In the genomic region with DNA sequence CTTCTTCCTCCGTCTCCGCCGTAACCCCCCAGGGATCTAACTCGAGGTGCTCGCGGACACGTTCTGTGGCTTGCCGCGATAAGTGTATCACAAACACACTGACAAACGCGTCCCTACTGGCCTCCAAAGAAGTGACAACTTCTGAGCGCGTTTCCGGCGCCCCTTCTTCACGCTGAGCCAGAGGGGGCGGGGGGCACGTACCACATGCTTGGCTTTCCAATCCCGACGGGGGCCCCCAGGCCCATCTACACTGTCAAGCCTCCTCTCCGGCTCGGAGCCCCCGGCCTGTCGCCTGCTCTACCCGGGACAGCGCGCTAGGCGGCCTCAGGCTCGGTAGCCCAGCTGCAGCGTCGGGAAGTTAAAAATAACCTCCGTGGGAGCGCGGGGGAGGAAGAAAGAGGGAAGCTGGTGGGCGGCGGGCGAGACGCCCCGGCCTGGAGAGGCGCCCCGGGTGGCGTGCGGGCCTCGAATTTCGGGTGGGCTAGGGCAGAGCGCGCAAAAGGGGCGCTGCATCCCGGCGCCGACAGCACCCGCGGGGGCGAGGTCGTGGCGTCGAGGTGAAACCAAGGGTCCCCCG, we compare ENCODE assay signal across 8 cellular contexts. TPM values are rescaled to one million over a fixed set of nuclear protein-coding genes. Genes with fewer than 3 reads are reported as not detected.
DNase-seq lines count a peak whose midpoint lies in the region; ATAC-seq, FAIRE-seq and TF ChIP-seq lines count a peak whose summit lies in the region.

No MANE protein-coding gene starts in this region.

- H3K27me3 ChIP-seq in lung (ENCODE audit: control insufficient read depth, insufficient read depth): no peaks in the 10 kb centered on the region

- 0% methylated on average over 58 of the region's 58 CpGs for WGBS in lung, 2 donors

- no peak for FAIRE-seq in GM12891 (lab: Jason Lieb, UNC)

- ATAC-seq in lung (ENCODE audit: insufficient read depth, low FRiP score): no peak
- ATAC-seq in GM18858 (IDR thresholded peaks at IDR 0.05; ENCODE audit: unreplicated experiment): no peak

- peaks cover 0 to 7% of the 10 kb centered on the region in 2 donors for H3K4me1 ChIP-seq in lung (ENCODE audit: control insufficient read depth in 2 of 2, insufficient read depth in 2 of 2, low read length in 2 of 2)

- peaks cover 0 to 2% of the 10 kb centered on the region in 2 donors for H3K36me3 ChIP-seq in lung (ENCODE audit: control insufficient read depth in 2 of 2, insufficient read depth in 2 of 2, low read length in 2 of 2)

- DNase-seq in 8988T: peak; percentile 57
- peak; percentile 59 for DNase-seq in GM12891 (ENCODE audit: insufficient read length, low spot score)
- peak in 56 of 76 experiments; percentile 24 to 82 (median 57) for DNase-seq in HUDEP-2 (lab: John Stamatoyannopoulos, UW; ENCODE audit: unreplicated experiment in 76 of 76)
- peak; percentile 67 for DNase-seq in dermis blood vessel endothelial cell
- DNase-seq in lung (ENCODE audit: low spot score): no peak
- peak; percentile 59 for DNase-seq in stimulated activated naive CD4-positive, alpha-beta T cell treated with Interleukin-2 at 50 U/mL for 16 hours (lab: John Stamatoyannopoulos, UW)

- TF ChIP-seq CTCF in VCaP (conservative IDR thresholded peaks at IDR 0.05) (peak; percentile 46), lung (IDR thresholded peaks at IDR 0.05; ENCODE audit: control extremely low read depth, extremely low read depth) (no peak)

- peak overlapping the region; percentile 56 for H3K4me3 ChIP-seq in lung

- TF ChIP-seq POLR2A in GM12891 (IDR thresholded peaks at IDR 0.05; ENCODE audit: low read depth, low read length): no peak

- peak overlapping the region; percentile 74 for H3K27ac ChIP-seq in VCaP
- H3K27ac ChIP-seq in lung (ENCODE audit: low read depth in 1 of 2, low read length in 1 of 2): peak overlapping the region; percentile 73 to 92

- H3K9me3 ChIP-seq in lung (ENCODE audit: control insufficient read depth in 2 of 2, insufficient read depth in 1 of 2, low read length in 1 of 2): no peaks in the 10 kb centered on the region

TF ChIP-seq in GM12891, 5 proteins besides CTCF, POLR2A, EP300 and RAD21:
- TF ChIP-seq POU2F2 (IDR thresholded peaks at IDR 0.05; ENCODE audit: low read depth, low read length): no peak
- TF ChIP-seq POLR2AphosphoS5 (IDR thresholded peaks at IDR 0.05; ENCODE audit: low read depth, low read length): no peak
- no peak for TF ChIP-seq SPI1 (IDR thresholded peaks at IDR 0.05; ENCODE audit: low read depth, low read length)
- TF ChIP-seq PAX5 (IDR thresholded peaks at IDR 0.05; ENCODE audit: insufficient read depth, low read length, severe bottlenecking): no peak
- no peak for TF ChIP-seq TAF1 (IDR thresholded peaks at IDR 0.05; ENCODE audit: low read depth, low read length)

RNA-seq across cellular contexts. Expression of gene SPHK1, which starts 0.7 kb away (rescaled TPM):
- 0.27 TPM for polyA plus RNA-seq in GM12891 (2012; ENCODE audit: low read depth, missing spikeins)
- total RNA-seq in dermis blood vessel endothelial cell (259 and 272 TPM in 2 replicates), lung (10 to 100 TPM; 13.7 to 17.6 TPM)
- polyA plus RNA-seq in lung: 10 to 100 TPM; 11.0 to 82.4 TPM

RNA-seq across cellular contexts. Expression of gene PRPSAP1, which starts 30.0 kb away (rescaled TPM):
- 20.6 TPM for polyA plus RNA-seq in GM12891 (2012; ENCODE audit: low read depth, missing spikeins)
- total RNA-seq in dermis blood vessel endothelial cell (128 and 131 TPM in 2 replicates), lung (10 to 100 TPM; 35.1 to 74.7 TPM)
- polyA plus RNA-seq in lung: 10 to 100 TPM; 29.8 to 34.0 TPM

Comparison
In these comparisons a context has a peak if more than half of its experiments do, and no peak if none do; other contexts are left out.
1. RNA of gene SPHK1, which starts 0.7 kb away (total RNA-seq): 259 to 272 TPM in dermis blood vessel endothelial cell; 13.7 to 17.6 TPM in lung; every median in the first group is over 10 times any median in the second.